ENCODE assay signal across 1 cellular context in the genomic region with DNA sequence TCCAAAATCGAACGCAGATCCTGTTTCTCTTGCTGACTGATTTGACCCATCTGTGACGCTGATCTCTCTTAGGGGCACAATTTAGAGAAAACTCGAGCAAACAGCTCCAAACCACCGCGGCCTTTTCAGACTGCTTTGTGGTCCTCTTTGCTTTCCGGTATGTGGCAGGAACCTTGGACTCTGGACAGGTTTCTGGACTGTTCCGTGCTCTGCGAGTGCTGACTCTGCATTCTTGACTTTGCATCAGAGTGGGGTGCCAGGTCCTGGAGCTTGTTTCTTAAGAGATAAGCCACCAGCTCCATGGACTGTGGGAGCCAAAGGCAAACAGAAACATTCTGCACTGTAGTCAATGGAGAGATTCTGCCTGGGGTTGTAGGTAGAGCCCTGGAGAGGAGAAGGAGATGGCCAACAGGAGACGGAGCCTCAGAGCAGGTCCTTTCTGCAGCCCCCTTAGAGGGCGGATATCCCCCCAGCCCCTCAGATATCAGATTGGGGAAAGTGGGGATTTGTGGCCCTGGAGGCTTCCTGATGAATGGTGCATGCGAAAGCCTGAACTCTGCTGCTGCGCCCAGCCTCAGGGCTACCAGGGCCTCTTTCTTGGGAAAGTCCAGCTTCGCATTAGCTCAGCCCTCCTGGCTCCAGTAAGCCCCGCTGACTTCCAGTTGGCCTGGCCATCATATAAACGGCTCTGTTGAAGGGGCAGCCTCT.
TF ChIP-seq lines count a peak whose summit lies in the region.

No MANE protein-coding gene starts in this region.

TF ChIP-seq in HepG2, 621 proteins besides CTCF, POLR2A, EP300 and RAD21 (continued from another document and continues in another):
- TF ChIP-seq ZHX2 (IDR thresholded peaks at IDR 0.05; ENCODE audit: low read depth) (no peak), ZHX2 (CRISPR knock-in tag; IDR thresholded peaks at IDR 0.05; ENCODE audit: borderline replicate concordance) (no peak), ERF (CRISPR knock-in tag; IDR thresholded peaks at IDR 0.05) (peak; percentile 78; the same call in 1 of the 2 replicates), ETV5 (CRISPR knock-in tag; IDR thresholded peaks at IDR 0.05; ENCODE audit: borderline replicate concordance) (peak; percentile 91; the same call in 1 of the 2 replicates), ZNF782 (CRISPR knock-in tag; IDR thresholded peaks at IDR 0.05; ENCODE audit: borderline replicate concordance) (0 out of 2 replicates have a peak, but pooled peaks have one; percentile 50), ELF1 (CRISPR knock-in tag; IDR thresholded peaks at IDR 0.05) (peak; percentile 61), ASH2L (IDR thresholded peaks at IDR 0.05; ENCODE audit: insufficient read length, low read depth, low read length) (peak; percentile 71), MNT (IDR thresholded peaks at IDR 0.05) (no peak), CREM (IDR thresholded peaks at IDR 0.05) (peak; percentile 70), CREM (CRISPR knock-in tag; IDR thresholded peaks at IDR 0.05) (no peak), SIX4 (CRISPR knock-in tag; IDR thresholded peaks at IDR 0.05) (peak; percentile 58; the same call in 1 of the 2 replicates), NR2F2 (IDR thresholded peaks at IDR 0.05; ENCODE audit: borderline replicate concordance, low read depth) (0 out of 2 replicates have a peak, but pooled peaks have one; percentile 13), ELF3 (CRISPR knock-in tag; IDR thresholded peaks at IDR 0.05) (peak; percentile 64), HINFP (CRISPR knock-in tag; IDR thresholded peaks at IDR 0.05; ENCODE audit: low read depth) (peak; percentile 53; the same call in 1 of the 2 replicates), ZNF350 (CRISPR knock-in tag; IDR thresholded peaks at IDR 0.05; ENCODE audit: borderline replicate concordance, low read depth) (peak; percentile 78), SMAD3 (CRISPR knock-in tag; IDR thresholded peaks at IDR 0.05) (no peak), SETDB1 (CRISPR knock-in tag; IDR thresholded peaks at IDR 0.05; ENCODE audit: borderline replicate concordance) (no peak; the same call in 1 of the 2 replicates), ZNF563 (CRISPR knock-in tag; IDR thresholded peaks at IDR 0.05) (0 out of 2 replicates have a peak, but pooled peaks have one; percentile 29), PAF1 (CRISPR knock-in tag; IDR thresholded peaks at IDR 0.05) (no peak), PHF21A (CRISPR knock-in tag; IDR thresholded peaks at IDR 0.05) (peak; percentile 53; the same call in 1 of the 2 replicates), ZNF335 (CRISPR knock-in tag; IDR thresholded peaks at IDR 0.05) (0 out of 2 replicates have a peak, but pooled peaks have one; percentile 54), ZNF556 (CRISPR knock-in tag; IDR thresholded peaks at IDR 0.05; ENCODE audit: borderline replicate concordance) (0 out of 2 replicates have a peak, but pooled peaks have one; percentile 61), ARID5B (CRISPR knock-in tag; IDR thresholded peaks at IDR 0.05) (peak; percentile 87), ZSCAN25 (CRISPR knock-in tag; IDR thresholded peaks at IDR 0.05) (peak; percentile 48; the same call in 1 of the 2 replicates), ATF1 (CRISPR knock-in tag; IDR thresholded peaks at IDR 0.05) (peak; percentile 54; the same call in 1 of the 2 replicates), SPEN (CRISPR knock-in tag; IDR thresholded peaks at IDR 0.05; ENCODE audit: low read depth) (peak; percentile 63; the same call in 1 of the 2 replicates), KLF12 (CRISPR knock-in tag; IDR thresholded peaks at IDR 0.05; ENCODE audit: borderline replicate concordance) (no peak)
- TF ChIP-seq, protein P1, sequence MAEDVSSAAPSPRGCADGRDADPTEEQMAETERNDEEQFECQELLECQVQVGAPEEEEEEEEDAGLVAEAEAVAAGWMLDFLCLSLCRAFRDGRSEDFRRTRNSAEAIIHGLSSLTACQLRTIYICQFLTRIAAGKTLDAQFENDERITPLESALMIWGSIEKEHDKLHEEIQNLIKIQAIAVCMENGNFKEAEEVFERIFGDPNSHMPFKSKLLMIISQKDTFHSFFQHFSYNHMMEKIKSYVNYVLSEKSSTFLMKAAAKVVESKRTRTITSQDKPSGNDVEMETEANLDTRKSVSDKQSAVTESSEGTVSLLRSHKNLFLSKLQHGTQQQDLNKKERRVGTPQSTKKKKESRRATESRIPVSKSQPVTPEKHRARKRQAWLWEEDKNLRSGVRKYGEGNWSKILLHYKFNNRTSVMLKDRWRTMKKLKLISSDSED (CRISPR knock-in tag; IDR thresholded peaks at IDR 0.05): no peak
- TF ChIP-seq, protein P2, sequence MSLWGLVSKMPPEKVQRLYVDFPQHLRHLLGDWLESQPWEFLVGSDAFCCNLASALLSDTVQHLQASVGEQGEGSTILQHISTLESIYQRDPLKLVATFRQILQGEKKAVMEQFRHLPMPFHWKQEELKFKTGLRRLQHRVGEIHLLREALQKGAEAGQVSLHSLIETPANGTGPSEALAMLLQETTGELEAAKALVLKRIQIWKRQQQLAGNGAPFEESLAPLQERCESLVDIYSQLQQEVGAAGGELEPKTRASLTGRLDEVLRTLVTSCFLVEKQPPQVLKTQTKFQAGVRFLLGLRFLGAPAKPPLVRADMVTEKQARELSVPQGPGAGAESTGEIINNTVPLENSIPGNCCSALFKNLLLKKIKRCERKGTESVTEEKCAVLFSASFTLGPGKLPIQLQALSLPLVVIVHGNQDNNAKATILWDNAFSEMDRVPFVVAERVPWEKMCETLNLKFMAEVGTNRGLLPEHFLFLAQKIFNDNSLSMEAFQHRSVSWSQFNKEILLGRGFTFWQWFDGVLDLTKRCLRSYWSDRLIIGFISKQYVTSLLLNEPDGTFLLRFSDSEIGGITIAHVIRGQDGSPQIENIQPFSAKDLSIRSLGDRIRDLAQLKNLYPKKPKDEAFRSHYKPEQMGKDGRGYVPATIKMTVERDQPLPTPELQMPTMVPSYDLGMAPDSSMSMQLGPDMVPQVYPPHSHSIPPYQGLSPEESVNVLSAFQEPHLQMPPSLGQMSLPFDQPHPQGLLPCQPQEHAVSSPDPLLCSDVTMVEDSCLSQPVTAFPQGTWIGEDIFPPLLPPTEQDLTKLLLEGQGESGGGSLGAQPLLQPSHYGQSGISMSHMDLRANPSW (CRISPR knock-in tag; IDR thresholded peaks at IDR 0.05; ENCODE audit: borderline replicate concordance): peak; percentile 57; the same call in 1 of the 2 replicates
- TF ChIP-seq, protein P3, sequence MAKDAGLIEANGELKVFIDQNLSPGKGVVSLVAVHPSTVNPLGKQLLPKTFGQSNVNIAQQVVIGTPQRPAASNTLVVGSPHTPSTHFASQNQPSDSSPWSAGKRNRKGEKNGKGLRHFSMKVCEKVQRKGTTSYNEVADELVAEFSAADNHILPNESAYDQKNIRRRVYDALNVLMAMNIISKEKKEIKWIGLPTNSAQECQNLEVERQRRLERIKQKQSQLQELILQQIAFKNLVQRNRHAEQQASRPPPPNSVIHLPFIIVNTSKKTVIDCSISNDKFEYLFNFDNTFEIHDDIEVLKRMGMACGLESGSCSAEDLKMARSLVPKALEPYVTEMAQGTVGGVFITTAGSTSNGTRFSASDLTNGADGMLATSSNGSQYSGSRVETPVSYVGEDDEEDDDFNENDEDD (CRISPR knock-in tag; IDR thresholded peaks at IDR 0.05; ENCODE audit: borderline replicate concordance): peak; percentile 45; the same call in 1 of the 2 replicates
- TF ChIP-seq, protein P4, sequence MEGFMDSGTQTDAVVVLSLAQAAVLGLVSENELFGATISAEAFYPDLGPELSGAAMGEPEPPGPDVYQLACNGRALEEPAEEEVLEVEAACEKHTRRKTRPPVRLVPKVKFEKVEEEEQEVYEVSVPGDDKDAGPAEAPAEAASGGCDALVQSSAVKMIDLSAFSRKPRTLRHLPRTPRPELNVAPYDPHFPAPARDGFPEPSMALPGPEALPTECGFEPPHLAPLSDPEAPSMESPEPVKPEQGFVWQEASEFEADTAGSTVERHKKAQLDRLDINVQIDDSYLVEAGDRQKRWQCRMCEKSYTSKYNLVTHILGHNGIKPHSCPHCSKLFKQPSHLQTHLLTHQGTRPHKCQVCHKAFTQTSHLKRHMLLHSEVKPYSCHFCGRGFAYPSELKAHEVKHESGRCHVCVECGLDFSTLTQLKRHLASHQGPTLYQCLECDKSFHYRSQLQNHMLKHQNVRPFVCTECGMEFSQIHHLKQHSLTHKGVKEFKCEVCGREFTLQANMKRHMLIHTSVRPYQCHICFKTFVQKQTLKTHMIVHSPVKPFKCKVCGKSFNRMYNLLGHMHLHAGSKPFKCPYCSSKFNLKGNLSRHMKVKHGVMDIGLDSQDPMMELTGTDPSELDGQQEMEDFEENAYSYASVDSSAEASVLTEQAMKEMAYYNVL (CRISPR knock-in tag; IDR thresholded peaks at IDR 0.05; ENCODE audit: borderline replicate concordance): peak; percentile 53; the same call in 1 of the 2 replicates
